In genomic region chr17:82414548-82415281, GRCh38 we compare ENCODE assay signal across 8 cellular contexts. TPM values are rescaled to one million over a fixed set of nuclear protein-coding genes. Genes with fewer than 3 reads are reported as not detected.
A peak's percentile ranks its signal among the peaks of the same experiment; 100 is the strongest.
DNase-seq lines count a peak whose midpoint lies in the region; ATAC-seq and TF ChIP-seq lines count a peak whose summit lies in the region.

No MANE protein-coding gene starts in this region.

- TF ChIP-seq CTCF in endothelial cell (IDR thresholded peaks at IDR 0.05; ENCODE audit: unreplicated experiment) (peak; percentile 72), mucosa of descending colon (IDR thresholded peaks at IDR 0.05) (peak; percentile 29)

- H3K9me3 Mint-ChIP-seq in endothelial cell (ENCODE audit: unreplicated experiment), result no peaks in the 10 kb centered on the region

- peaks cover 3% of the 10 kb centered on the region for H3K27me3 Mint-ChIP-seq in endothelial cell (ENCODE audit: unreplicated experiment)

- ATAC-seq in mucosa of descending colon, result peak; percentile 53

- no peaks in the 10 kb centered on the region for H3K9me3 ChIP-seq in mucosa of descending colon

- H3K36me3 Mint-ChIP-seq in endothelial cell (ENCODE audit: low read depth, unreplicated experiment), result no peaks in the 10 kb centered on the region

- DNase-seq in NCI-H1417 (lab: John Stamatoyannopoulos, UW), result peak; percentile 15 to 62 (median 54)
- DNase-seq in NCI-H1417 treated with DMSO at 0.1 percent for 48 hours (lab: John Stamatoyannopoulos, UW), result no peak
- peak; percentile 5 for DNase-seq in NCI-H748 treated with DMSO at 0.1 percent for 48 hours (lab: John Stamatoyannopoulos, UW)
- peak; percentile 47 for DNase-seq in activated CD8-positive, alpha-beta memory T cell treated with anti-CD3 and anti-CD28 coated beads, Interleukin-2, amount 50 U/mL, for 24 hours (ENCODE audit: extremely low read depth)
- peak; percentile 88 for DNase-seq in endothelial cell (ENCODE audit: low spot score)
- DNase-seq in mucosa of descending colon, result peak in 2 of 3 donors; percentile 80 to 82
- DNase-seq in stimulated activated CD8-positive, alpha-beta memory T cell treated with anti-CD3 and anti-CD28 coated beads, Interleukin-4, amount 100 ng/mL, for 48 hours, result peak; percentile 84
- no peak for DNase-seq in GF-D8 (lab: John Stamatoyannopoulos, UW)

- no peaks in the 10 kb centered on the region for H3K36me3 ChIP-seq in mucosa of descending colon (ENCODE audit: low read depth)

- no peak overlapping the region for H3K27ac Mint-ChIP-seq in endothelial cell (ENCODE audit: unreplicated experiment)

- intact Hi-C loops in mucosa of descending colon (cut with DNase I, micrococcal nuclease), result loop anchor here in 1 of 2 donors (10.0 kb wide), 1 partner anchor 60 kb away; the partner anchor contains the start of gene TEX19

- peaks cover 16% of the 10 kb centered on the region for H3K4me1 ChIP-seq in mucosa of descending colon (ENCODE audit: low read depth)

- H3K4me3 ChIP-seq in mucosa of descending colon, result no peak overlapping the region

- no peak overlapping the region for H3K4me3 Mint-ChIP-seq in endothelial cell (ENCODE audit: unreplicated experiment)

- H3K4me1 Mint-ChIP-seq in endothelial cell (ENCODE audit: unreplicated experiment), result no peaks in the 10 kb centered on the region

RNA-seq across cellular contexts. Expression of gene HEXD, which starts 3.4 kb away (rescaled TPM):
- 22.0 TPM for total RNA-seq in endothelial cell (ENCODE audit: unreplicated experiment)
- 10 to 100 TPM; 25.3 to 54.6 (median 42.1) TPM for total RNA-seq in mucosa of descending colon

RNA-seq across cellular contexts. Expression of gene OGFOD3, which starts 3.7 kb away (rescaled TPM):
- 15.7 TPM for total RNA-seq in endothelial cell (ENCODE audit: unreplicated experiment)
- 10 to 100 TPM; 26.2 to 28.8 (median 26.2) TPM for total RNA-seq in mucosa of descending colon

RNA-seq across cellular contexts. Expression of gene CYBC1, which starts 35.8 kb away (rescaled TPM):
- total RNA-seq in endothelial cell (ENCODE audit: unreplicated experiment), result 75.7 TPM
- 10 to 100 TPM; 79.2 to 90.5 (median 81.0) TPM for total RNA-seq in mucosa of descending colon

RNA-seq across cellular contexts. Expression of gene UTS2R, which starts 43.1 kb away (rescaled TPM):
- total RNA-seq in endothelial cell (ENCODE audit: unreplicated experiment) (not detected), mucosa of descending colon (not detected)

RNA-seq across cellular contexts. Expression of gene NARF, which starts 43.8 kb away (rescaled TPM):
- total RNA-seq in endothelial cell (ENCODE audit: unreplicated experiment), result 88.7 TPM
- 10 to 100 TPM; 49.7 to 56.0 (median 55.9) TPM for total RNA-seq in mucosa of descending colon

Comparison
In these comparisons a context has a peak if more than half of its experiments do, and no peak if none do; other contexts are left out.
1. DNase-seq: peak in NCI-H1417 (3 of 3), NCI-H748 treated with DMSO at 0.1 percent for 48 hours (single experiment), activated CD8-positive, alpha-beta memory T cell treated with anti-CD3 and anti-CD28 coated beads, Interleukin-2, amount 50 U/mL, for 24 hours (single experiment), endothelial cell (single experiment), mucosa of descending colon (2 of 3) and stimulated activated CD8-positive, alpha-beta memory T cell treated with anti-CD3 and anti-CD28 coated beads, Interleukin-4, amount 100 ng/mL, for 48 hours (single experiment); none in NCI-H1417 treated with DMSO at 0.1 percent for 48 hours (single experiment) and GF-D8 (single experiment).